23 cellular contexts compared by ENCODE assay signal in genomic region chr15:73912030-73912596, GRCh38. TPM values are rescaled to one million over a fixed set of nuclear protein-coding genes. Genes with fewer than 3 reads are reported as not detected.
"Had no signal": no experiment of that assay in that cellular context is flagged by ENCODE, and none has a peak within 500 bp of the region (broad histone marks: within the 10 kb centered on the region; RNA-seq: fewer than 3 reads in every experiment).

No MANE protein-coding gene starts in this region.

- H3K4me3 ChIP-seq: MG63 had no signal

- H3K27me3 ChIP-seq: MG63 had no signal

- DNase-seq: KBM-7, MG63, NCI-H1092, NCI-H1105 treated with DMSO at 0.1 percent for 48 hours, NCI-H1417 treated with DMSO at 0.1 percent for 48 hours, NCI-H146, NCI-H1694 treated with DMSO at 0.1 percent for 48 hours, NCI-H1930, NCI-H2081, NCI-H2171, NCI-H226, NCI-H446, NCI-H510A, NCI-H524 treated with DMSO at 0.1 percent for 48 hours, NCI-H69, NCI-H774, RPMI8226, SHP77, SK-N-SH had no signal

- FAIRE-seq: RCC 7860 had no signal

- H3K9ac ChIP-seq: SK-N-SH had no signal

- H3K4me2 ChIP-seq: SK-N-SH had no signal

- H3K9me3 ChIP-seq: SK-N-SH had no signal

RNA-seq across cellular contexts. Expression of gene TBC1D21, which starts 38.7 kb away (rescaled TPM):
- total RNA-seq: HT-29, LHCN-M2, SK-MEL-5 had no signal
- polyA plus RNA-seq: SK-N-SH had no signal
